ENCODE assay signal across 30 cellular contexts in the genomic region with DNA sequence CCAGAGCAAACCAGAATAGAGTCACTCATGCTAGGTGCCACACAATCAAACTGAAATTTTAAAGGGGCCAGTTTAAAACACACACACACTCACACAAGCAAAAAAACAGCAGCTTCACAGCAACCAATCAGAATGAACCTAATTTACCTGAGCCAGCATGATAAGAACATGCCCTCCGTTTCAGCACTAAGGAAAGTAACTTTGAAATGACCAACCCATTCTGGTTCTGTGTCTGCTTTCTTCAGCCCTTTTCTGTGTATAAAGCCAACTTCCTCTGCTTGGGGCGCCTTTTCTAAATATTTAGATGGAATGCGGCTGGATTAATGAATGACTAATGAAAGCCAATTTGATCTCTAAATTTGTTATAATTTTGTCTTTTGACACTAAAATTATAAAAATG.
"Had no signal": no experiment of that assay in that cellular context is flagged by ENCODE, and none has a peak within 500 bp of the region (broad histone marks: within the 10 kb centered on the region; RNA-seq: fewer than 3 reads in every experiment).

No MANE protein-coding gene starts in this region.

- H3K4me3 ChIP-seq: pancreas, prostate gland, tibial nerve had no signal

- H3K27me3 ChIP-seq: brain microvascular endothelial cell, pancreas, tibial nerve had no signal

- H3K27ac ChIP-seq: brain microvascular endothelial cell, pancreas, prostate gland, tibial nerve, VCaP had no signal

- DNase-seq: activated CD4-positive, alpha-beta memory T cell treated with anti-CD3 and anti-CD28 coated beads for 36 hours; activated CD4-positive, alpha-beta T cell treated with anti-CD3 and anti-CD28 coated beads for 48 hours; activated gamma-delta T cell treated with Interleukin-2 at 50 U/mL for 16 hours; activated naive CD4-positive, alpha-beta T cell treated with anti-CD3 and anti-CD28 coated beads, Interleukin-2, amount 50 U/mL, for 16 hours; activated T-cell treated with anti-CD3 and anti-CD28 coated beads, Interleukin-2, amount 50 U/mL, for 4 hours; amniotic stem cell; brain microvascular endothelial cell; caudate nucleus; cortex of kidney; effector memory CD8-positive, alpha-beta T cell; head of caudate nucleus; hippocampal formation; left ventricle myocardium superior; mammary epithelial cell; midbrain; naive thymus-derived CD4-positive, alpha-beta T cell; nucleus accumbens; pancreas; stimulated activated CD4-positive, alpha-beta T cell treated with anti-CD3 and anti-CD28 coated beads, Interleukin-15, amount 100 ng/mL, for 24 hours; stimulated activated CD4-positive, alpha-beta T cell treated with anti-CD3 and anti-CD28 coated beads, Interleukin-2, amount 100 ng/mL, for 24 hours; stimulated activated naive B cell treated with anti-CD40 and anti-IgM and Interleukin-4, amounts not matched to agents 10 μg/mL and 1 μg/mL and 100 μg/mL, for 72 hours; T-helper 9 cell had no signal

- FAIRE-seq: astrocyte, islet of Langerhans, pancreas, TTC549 had no signal

- H3K4me1 ChIP-seq: pancreas, prostate gland, tibial nerve had no signal

- H3K9me3 ChIP-seq: pancreas, prostate gland, tibial nerve had no signal

- H3K36me3 ChIP-seq: brain microvascular endothelial cell, pancreas, prostate gland, tibial nerve had no signal

- ATAC-seq: activated CD4-positive, CD25-positive, alpha-beta regulatory T cell treated with anti-CD3 and anti-CD28 coated beads, Interleukin-2, amount 50 U/mL, for 24 hours; activated T-cell treated with anti-CD3 and anti-CD28 coated beads, Interleukin-2, amount 50 U/mL, for 4 hours; activated T-helper 17 cell treated with anti-CD3 and anti-CD28 coated beads, Interleukin-2, amount 50 U/mL, for 72 hours; effector memory CD8-positive, alpha-beta T cell; left ventricle myocardium superior; naive thymus-derived CD4-positive, alpha-beta T cell; pancreas; stimulated activated naive B cell treated with anti-CD40 and anti-IgM and Interleukin-4, amounts not matched to agents 10 μg/mL and 1 μg/mL and 100 μg/mL, for 72 hours had no signal
